Comparison of ENCODE assay signal across 14 cellular contexts in genomic region chr1:86778510-86779218, GRCh38.
DNase-seq lines count a peak whose midpoint lies in the region; ATAC-seq, FAIRE-seq and TF ChIP-seq lines count a peak whose summit lies in the region.
"Had no signal": no experiment of that assay in that cellular context is flagged by ENCODE, and none has a peak within 500 bp of the region (broad histone marks: within the 10 kb centered on the region; RNA-seq: fewer than 3 reads in every experiment).

No MANE protein-coding gene starts in this region.

- peak overlapping the region; percentile 3 for H3K4me2 ChIP-seq in endothelial cell of umbilical vein (ENCODE audit: insufficient read depth, low read length)
- H3K4me2 ChIP-seq: smooth muscle cell had no signal

- POLR2A ChIA-PET in endothelial cell of umbilical vein (lab: Charles Lee), result no interaction called here
- POLR2A ChIA-PET in HEK293T (lab: Yijun Ruan, JAX), result interaction anchor here (0.6 to 1.2 kb wide), 2 partner anchors 135 to 136 kb away, joined by 3 to 4 read pairs; partner anchors contain the start of genes HS2ST1 and SELENOF

- H3K4me3 ChIP-seq in endothelial cell of umbilical vein (replicated peaks in 1 of 3; ENCODE audit: insufficient read depth in 1 of 3, low read depth in 1 of 3, low read length in 3 of 3) (no peak overlapping the region), small intestine (ENCODE audit: low read depth in 1 of 2, low read length in 2 of 2) (no peak overlapping the region)
- H3K4me3 ChIP-seq: smooth muscle cell had no signal

- no peaks in the 10 kb centered on the region for H4K20me1 ChIP-seq in endothelial cell of umbilical vein (replicated peaks; ENCODE audit: control insufficient read depth, extremely low read depth, insufficient read depth, low read length)

- FAIRE-seq in endothelial cell of umbilical vein (lab: Jason Lieb, UNC) (peak; percentile 49), small intestine (lab: Jason Lieb, UNC) (no peak)
- FAIRE-seq: H1 had no signal

- H3K4me3 Mint-ChIP-seq in HFFc6, result no peak overlapping the region
- H3K4me3 Mint-ChIP-seq: stimulated activated naive CD8-positive, alpha-beta T cell treated with anti-CD3 and anti-CD28 coated beads, Interleukin-15, Interleukin-2, amounts not matched to agents 100 ng/mL and 50 ng/mL, for 24 hours had no signal

- H3K4me1 ChIP-seq in endothelial cell of umbilical vein (ENCODE audit: control insufficient read depth, extremely low read depth, insufficient read depth, low read length) (peaks cover 40% of the 10 kb centered on the region), small intestine (ENCODE audit: control insufficient read depth in 2 of 2, insufficient read depth in 1 of 2, low read depth in 1 of 2, low read length in 1 of 2) (peaks cover 0 to 20% of the 10 kb centered on the region in 2 donors)

- CTCF ChIA-PET in endothelial cell of umbilical vein (lab: Charles Lee), result interaction anchor here (1.0 to 2.3 kb wide), 2 partner anchors 37 to 74 kb away, joined by 5 to 6 read pairs; partner anchors contain the start of gene SH3GLB1
- CTCF ChIA-PET in HEK293T (lab: Yijun Ruan, JAX), result no interaction called here

- H3K27ac Mint-ChIP-seq in HFFc6, result peak overlapping the region; percentile 85
- H3K27ac Mint-ChIP-seq: stimulated activated naive CD8-positive, alpha-beta T cell treated with anti-CD3 and anti-CD28 coated beads, Interleukin-15, Interleukin-2, amounts not matched to agents 100 ng/mL and 50 ng/mL, for 24 hours had no signal

- dilution Hi-C loops in endothelial cell of umbilical vein (cut with MboI; ENCODE audit: extremely low pct_ligation_motif_present, low sequenced_read_pairs), result no loop called here

- TF ChIP-seq CTCF in HFFc6 (IDR thresholded peaks at IDR 0.05), result no peak
- no peak for TF ChIP-seq CTCF in endothelial cell of umbilical vein (IDR thresholded peaks at IDR 0.05; ENCODE audit: extremely low read depth in 1 of 2, insufficient read depth in 1 of 2, low read depth in 1 of 2, low read length in 2 of 2)

- H3K36me3 ChIP-seq in endothelial cell of umbilical vein (ENCODE audit: control insufficient read depth in 2 of 2, extremely low read depth in 1 of 2, insufficient read depth in 2 of 2, low read length in 2 of 2), result no peaks in the 10 kb centered on the region
- no peaks in the 10 kb centered on the region for H3K36me3 ChIP-seq in small intestine (ENCODE audit: control insufficient read depth in 2 of 2, insufficient read depth in 2 of 2, low read length in 2 of 2)

- no peaks in the 10 kb centered on the region for H3K36me3 Mint-ChIP-seq in HFFc6 (ENCODE audit: low read depth)

- H3K27ac ChIP-seq in endothelial cell of umbilical vein (ENCODE audit: insufficient read depth, low read depth, low read length) (peak overlapping the region; percentile 36), small intestine (ENCODE audit: low read depth in 1 of 2, low read length in 1 of 2) (peak overlapping the region; percentile 36 to 53)

- 32 to 57% (median 41%) methylated on average over 2 of the region's 2 CpGs for WGBS in small intestine, 3 donors

- no peaks in the 10 kb centered on the region for H3K27me3 ChIP-seq in endothelial cell of umbilical vein (ENCODE audit: control insufficient read depth in 2 of 2, insufficient read depth in 2 of 2, low read length in 2 of 2)
- no peaks in the 10 kb centered on the region for H3K27me3 ChIP-seq in small intestine (ENCODE audit: control insufficient read depth in 2 of 2, insufficient read depth in 2 of 2, low read length in 2 of 2)

- H3K9ac ChIP-seq in endothelial cell of umbilical vein (replicated peaks; ENCODE audit: extremely low read depth, insufficient read depth, low read length), result no peak overlapping the region

- TF ChIP-seq POLR2A in endothelial cell of umbilical vein (IDR thresholded peaks at IDR 0.05; ENCODE audit: low read depth, low read length), result no peak

- no peaks in the 10 kb centered on the region for H3K9me3 ChIP-seq in endothelial cell of umbilical vein (replicated peaks; ENCODE audit: control insufficient read depth, insufficient read depth, low read length)
- no peaks in the 10 kb centered on the region for H3K9me3 ChIP-seq in small intestine (ENCODE audit: control insufficient read depth, low read depth)

- no peaks in the 10 kb centered on the region for H3K27me3 Mint-ChIP-seq in HFFc6 (ENCODE audit: insufficient read depth)
- H3K27me3 Mint-ChIP-seq: stimulated activated naive CD8-positive, alpha-beta T cell treated with anti-CD3 and anti-CD28 coated beads, Interleukin-15, Interleukin-2, amounts not matched to agents 100 ng/mL and 50 ng/mL, for 24 hours had no signal

- H3K79me2 ChIP-seq in endothelial cell of umbilical vein (ENCODE audit: control insufficient read depth, insufficient read depth, low read length), result no peaks in the 10 kb centered on the region

- intact Hi-C loops in endothelial cell of umbilical vein (cut with micrococcal nuclease), result no loop called here

- no TSS peak for BruUV-seq in endothelial cell of umbilical vein (replicated peaks; lab: Mats Ljungman, UMichigan)

- peaks cover 68% of the 10 kb centered on the region for H3K4me1 Mint-ChIP-seq in HFFc6 (ENCODE audit: low read depth)

- peak; percentile 28 for DNase-seq in HFFc6
- DNase-seq in RPMI7951 (ENCODE audit: low read depth), result peak; percentile 58
- peak; percentile 39 for DNase-seq in endothelial cell of umbilical vein (ENCODE audit: low read depth, low spot score)
- DNase-seq in small intestine, result peak; percentile 83
- DNase-seq in HEK293T (ENCODE audit: extremely low spot score), result no peak
- no peak for DNase-seq in COLO829 (ENCODE audit: low spot score)
- DNase-seq: activated CD4-positive, alpha-beta T cell treated with anti-CD3 and anti-CD28 coated beads for 48 hours; activated T-cell treated with anti-CD3 and anti-CD28 coated beads, Interleukin-2, amount 50 U/mL, for 1 hour; effector memory CD4-positive, alpha-beta T cell; NCI-H1436 had no signal

- no peak for ATAC-seq in HG02973 (IDR thresholded peaks at IDR 0.05; ENCODE audit: unreplicated experiment)

- no peaks in the 10 kb centered on the region for H3K9me3 Mint-ChIP-seq in HFFc6
- H3K9me3 Mint-ChIP-seq: stimulated activated naive CD8-positive, alpha-beta T cell treated with anti-CD3 and anti-CD28 coated beads, Interleukin-15, Interleukin-2, amounts not matched to agents 100 ng/mL and 50 ng/mL, for 24 hours had no signal

- H2AFZ ChIP-seq in endothelial cell of umbilical vein (ENCODE audit: low read depth, low read length), result peak overlapping the region; percentile 12

- no peaks in the 10 kb centered on the region for H3K9me1 ChIP-seq in endothelial cell of umbilical vein (replicated peaks; ENCODE audit: control insufficient read depth, extremely low read depth, insufficient read depth, low read length)

TF ChIP-seq in endothelial cell of umbilical vein, 7 proteins besides CTCF, POLR2A, EP300 and RAD21:
- TF ChIP-seq EZH2 (IDR thresholded peaks at IDR 0.05; ENCODE audit: borderline replicate concordance, low read depth, low read length, severe bottlenecking), result no peak
- TF ChIP-seq JUN (IDR thresholded peaks at IDR 0.05; ENCODE audit: borderline replicate concordance, insufficient read depth, insufficient read length, low read depth), result no peak
- TF ChIP-seq POLR2AphosphoS5 (IDR thresholded peaks at IDR 0.05; ENCODE audit: insufficient read depth, low read depth, low read length), result no peak
- no peak for TF ChIP-seq MYC (IDR thresholded peaks at IDR 0.05; ENCODE audit: low read depth, low read length)
- TF ChIP-seq MAX (IDR thresholded peaks at IDR 0.05; ENCODE audit: insufficient read depth, insufficient read length), result no peak
- TF ChIP-seq FOS (IDR thresholded peaks at IDR 0.05; ENCODE audit: borderline replicate concordance, insufficient read depth, low read length), result peak; percentile 75
- peak; percentile 80 for TF ChIP-seq GATA2 (IDR thresholded peaks at IDR 0.05; ENCODE audit: insufficient read depth, insufficient read length, low read depth, low read length)

TF ChIP-seq in HEK293T, 16 proteins besides CTCF, POLR2A, EP300 and RAD21:
- TF ChIP-seq TARDBP (IDR thresholded peaks at IDR 0.05) (no peak), LEF1 (IDR thresholded peaks at IDR 0.05; ENCODE audit: borderline replicate concordance) (no peak), CTBP1 (IDR thresholded peaks at IDR 0.05; ENCODE audit: borderline replicate concordance) (no peak), ARNT (IDR thresholded peaks at IDR 0.05) (no peak), FOXK2 (IDR thresholded peaks at IDR 0.05) (no peak), ZNF384 (IDR thresholded peaks at IDR 0.05) (no peak), SP1 (IDR thresholded peaks at IDR 0.05) (no peak), FOXM1 (IDR thresholded peaks at IDR 0.05; ENCODE audit: borderline replicate concordance) (no peak), BHLHE40 (IDR thresholded peaks at IDR 0.05; ENCODE audit: borderline replicate concordance) (no peak), HDGF (IDR thresholded peaks at IDR 0.05; ENCODE audit: borderline replicate concordance) (no peak)

Comparison
In these comparisons a context has a peak if more than half of its experiments do, and no peak if none do; other contexts are left out.
1. DNase-seq: peak in HFFc6 (single experiment), RPMI7951 (single experiment), endothelial cell of umbilical vein (single experiment) and small intestine (single experiment); none in HEK293T (single experiment) and COLO829 (single experiment).